ENCODE assay signal across 1 cellular context in the genomic region with DNA sequence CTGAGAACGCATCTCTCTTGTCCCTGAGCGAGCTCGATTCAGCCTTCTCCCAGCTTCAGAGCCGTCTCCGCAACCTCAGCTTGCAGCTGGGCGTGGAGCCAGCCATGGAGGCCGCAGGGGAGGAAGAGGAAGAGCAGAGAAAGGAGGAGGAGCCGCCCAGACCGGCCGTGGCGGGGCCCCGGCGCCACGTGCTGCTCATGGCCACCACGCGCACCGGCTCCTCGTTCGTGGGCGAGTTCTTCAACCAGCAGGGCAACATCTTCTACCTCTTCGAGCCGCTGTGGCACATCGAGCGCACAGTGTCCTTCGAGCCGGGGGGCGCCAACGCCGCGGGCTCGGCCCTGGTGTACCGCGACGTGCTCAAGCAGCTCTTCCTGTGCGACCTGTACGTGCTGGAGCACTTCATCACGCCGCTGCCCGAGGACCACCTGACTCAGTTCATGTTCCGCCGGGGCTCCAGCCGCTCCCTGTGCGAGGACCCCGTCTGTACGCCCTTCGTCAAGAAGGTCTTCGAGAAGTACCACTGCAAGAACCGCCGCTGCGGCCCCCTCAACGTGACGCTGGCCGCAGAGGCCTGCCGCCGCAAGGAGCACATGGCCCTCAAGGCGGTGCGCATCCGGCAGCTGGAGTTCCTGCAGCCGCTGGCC.
TF ChIP-seq lines count a peak whose summit lies in the region.

No MANE protein-coding gene starts in this region.

TF ChIP-seq in K562, 482 proteins besides CTCF, POLR2A, EP300 and RAD21:
- TF ChIP-seq PYGO2 (tag; IDR thresholded peaks at IDR 0.05) = no peak
- no peak for TF ChIP-seq CCNT2 (IDR thresholded peaks at IDR 0.05; ENCODE audit: borderline replicate concordance, extremely low read depth, insufficient read length, low read depth, low read length)
- 0 out of 2 replicates have a peak, but pooled peaks have one; percentile 24 for TF ChIP-seq BHLHE40 (IDR thresholded peaks at IDR 0.05; ENCODE audit: low read length)
- TF ChIP-seq SRF (CRISPR knock-in tag; IDR thresholded peaks at IDR 0.05) = 0 out of 4 replicates have a peak, but pooled peaks of 1 of the 2 experiments have one; percentile 14
- peak; percentile 23; the same call in 1 of the 2 replicates for TF ChIP-seq NFIC (IDR thresholded peaks at IDR 0.05)
- peak; percentile 16; the same call in 1 of the 2 replicates for TF ChIP-seq CXXC5 (CRISPR knock-in tag; IDR thresholded peaks at IDR 0.05)
- no peak for TF ChIP-seq CBFB (CRISPR knock-in tag; IDR thresholded peaks at IDR 0.05)
- TF ChIP-seq ZNF217 (CRISPR knock-in tag; IDR thresholded peaks at IDR 0.05) = no peak
- peak in 1 of 2 experiments; percentile 21; a peak in 1 of 4 replicates for TF ChIP-seq KDM4B (IDR thresholded peaks at IDR 0.05; ENCODE audit: borderline replicate concordance in 2 of 2, low read depth in 1 of 2)
- TF ChIP-seq, protein P1, sequence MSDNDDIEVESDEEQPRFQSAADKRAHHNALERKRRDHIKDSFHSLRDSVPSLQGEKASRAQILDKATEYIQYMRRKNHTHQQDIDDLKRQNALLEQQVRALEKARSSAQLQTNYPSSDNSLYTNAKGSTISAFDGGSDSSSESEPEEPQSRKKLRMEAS (CRISPR knock-in tag; IDR thresholded peaks at IDR 0.05) = peak; percentile 62
- TF ChIP-seq ZNF274 (IDR thresholded peaks at IDR 0.05; ENCODE audit: borderline replicate concordance, low read depth, low read length) = no peak
- no peak for TF ChIP-seq TEAD2 (tag; IDR thresholded peaks at IDR 0.05)
- TF ChIP-seq ZFX (CRISPR knock-in tag; IDR thresholded peaks at IDR 0.05) = 0 out of 2 replicates have a peak, but pooled peaks have one; percentile 27
- TF ChIP-seq MYC (IDR thresholded peaks at IDR 0.05; ENCODE audit: low read depth, low read length) = peak; percentile 40; the same call in 1 of the 2 replicates
- TF ChIP-seq MYC (CRISPR knock-in tag; IDR thresholded peaks at IDR 0.05; ENCODE audit: borderline replicate concordance, low read depth) = no peak
- peak; percentile 15 for TF ChIP-seq HMGN3 (IDR thresholded peaks at IDR 0.05; ENCODE audit: borderline replicate concordance, extremely low read depth, insufficient read length, low read depth, low read length)
- peak; percentile 40; the same call in 1 of the 2 replicates for TF ChIP-seq SPI1 (IDR thresholded peaks at IDR 0.05; ENCODE audit: borderline replicate concordance, low read depth, low read length)
- TF ChIP-seq ETV5 (CRISPR knock-in tag; IDR thresholded peaks at IDR 0.05; ENCODE audit: low read depth) = no peak
- TF ChIP-seq, protein P2, sequence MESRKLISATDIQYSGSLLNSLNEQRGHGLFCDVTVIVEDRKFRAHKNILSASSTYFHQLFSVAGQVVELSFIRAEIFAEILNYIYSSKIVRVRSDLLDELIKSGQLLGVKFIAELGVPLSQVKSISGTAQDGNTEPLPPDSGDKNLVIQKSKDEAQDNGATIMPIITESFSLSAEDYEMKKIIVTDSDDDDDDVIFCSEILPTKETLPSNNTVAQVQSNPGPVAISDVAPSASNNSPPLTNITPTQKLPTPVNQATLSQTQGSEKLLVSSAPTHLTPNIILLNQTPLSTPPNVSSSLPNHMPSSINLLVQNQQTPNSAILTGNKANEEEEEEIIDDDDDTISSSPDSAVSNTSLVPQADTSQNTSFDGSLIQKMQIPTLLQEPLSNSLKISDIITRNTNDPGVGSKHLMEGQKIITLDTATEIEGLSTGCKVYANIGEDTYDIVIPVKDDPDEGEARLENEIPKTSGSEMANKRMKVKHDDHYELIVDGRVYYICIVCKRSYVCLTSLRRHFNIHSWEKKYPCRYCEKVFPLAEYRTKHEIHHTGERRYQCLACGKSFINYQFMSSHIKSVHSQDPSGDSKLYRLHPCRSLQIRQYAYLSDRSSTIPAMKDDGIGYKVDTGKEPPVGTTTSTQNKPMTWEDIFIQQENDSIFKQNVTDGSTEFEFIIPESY (CRISPR knock-in tag; IDR thresholded peaks at IDR 0.05) = peak; percentile 97
- no peak for TF ChIP-seq CEBPB (tag; IDR thresholded peaks at IDR 0.05)
- TF ChIP-seq E2F6 (IDR thresholded peaks at IDR 0.05; ENCODE audit: borderline replicate concordance in 1 of 2, extremely low read depth in 1 of 2, insufficient read depth in 1 of 2, insufficient read length in 1 of 2, low read depth in 1 of 2, low read length in 1 of 2, poor library complexity in 1 of 2, severe bottlenecking in 1 of 2) = peak; percentile 87
- no peak for TF ChIP-seq TARDBP (IDR thresholded peaks at IDR 0.05)
- TF ChIP-seq CBX3 (IDR thresholded peaks at IDR 0.05; ENCODE audit: borderline replicate concordance in 1 of 2, low read length in 2 of 2) = peak in 1 of 2 experiments; percentile 30; a peak in 1 of 3 replicates
- TF ChIP-seq MGA (IDR thresholded peaks at IDR 0.05) = peak; percentile 94
- peak; percentile 94 for TF ChIP-seq L3MBTL2 (IDR thresholded peaks at IDR 0.05)
- 0 out of 2 replicates have a peak, but pooled peaks have one; percentile 25 for TF ChIP-seq FOXP1 (CRISPR knock-in tag; IDR thresholded peaks at IDR 0.05)
